In genomic region chr20:47024461-47024937, GRCh38 we compare ENCODE assay signal across 18 cellular contexts.
DNase-seq lines count a peak whose midpoint lies in the region; ATAC-seq and TF ChIP-seq lines count a peak whose summit lies in the region.
"Had no signal": no experiment of that assay in that cellular context is flagged by ENCODE, and none has a peak within 500 bp of the region (broad histone marks: within the 10 kb centered on the region; RNA-seq: fewer than 3 reads in every experiment).

No MANE protein-coding gene starts in this region.

- H3K4me3 Mint-ChIP-seq in CD8-positive, alpha-beta T cell, result no peak overlapping the region
- H3K4me3 Mint-ChIP-seq: central memory CD8-positive, alpha-beta T cell; stimulated activated memory B cell treated with anti-CD40 and anti-IgM and Interleukin-4, amounts not matched to agents 10 μg/mL and 1 μg/mL and 100 μg/mL, for 72 hours; T-cell had no signal

- no peak overlapping the region for H2AFZ ChIP-seq in OCI-LY7 (ENCODE audit: low read length)

- ATAC-seq in CD8-positive, alpha-beta T cell, result no peak
- no peak for ATAC-seq in GM18873 (IDR thresholded peaks at IDR 0.05; ENCODE audit: low FRiP score, unreplicated experiment)
- ATAC-seq: left lung; stimulated activated memory B cell treated with anti-CD40 and anti-IgM and Interleukin-4, amounts not matched to agents 10 μg/mL and 1 μg/mL and 100 μg/mL, for 72 hours; T-cell had no signal

- H4K20me1 ChIP-seq in OCI-LY7 (ENCODE audit: insufficient read depth, low read length), result no peaks in the 10 kb centered on the region

- H3K4me1 ChIP-seq in OCI-LY7 (ENCODE audit: insufficient read depth, low read length, poor library complexity, severe bottlenecking), result peaks cover 16% of the 10 kb centered on the region
- no peaks in the 10 kb centered on the region for H3K4me1 ChIP-seq in CD8-positive, alpha-beta T cell (ENCODE audit: insufficient read depth, low read length)
- H3K4me1 ChIP-seq: pancreas had no signal

- peaks cover 11% of the 10 kb centered on the region for H3K27me3 Mint-ChIP-seq in CD8-positive, alpha-beta T cell (ENCODE audit: low read depth)

- no peaks in the 10 kb centered on the region for H3K9me2 ChIP-seq in OCI-LY7 (ENCODE audit: insufficient read depth, low read length)

- no peak overlapping the region for H3K4me3 ChIP-seq in AG04450 (ENCODE audit: low read depth, low read length)
- no peak overlapping the region for H3K4me3 ChIP-seq in OCI-LY7 (ENCODE audit: low read depth, low read length, poor library complexity, severe bottlenecking)
- no peak overlapping the region for H3K4me3 ChIP-seq in CD8-positive, alpha-beta T cell (ENCODE audit: low read depth, low read length)
- H3K4me3 ChIP-seq: left lung, pancreas had no signal

- DNase-seq in AG04450 (ENCODE audit: low read depth, low spot score) (peak; percentile 61), GM03348 (ENCODE audit: low spot score) (peak; percentile 24), OCI-LY7 (ENCODE audit: low spot score) (no peak), left kidney (ENCODE audit: low read depth, low spot score) (peak; percentile 81), T1000 (lab: John Stamatoyannopoulos, UW) (no peak), GM19238 (ENCODE audit: insufficient read length, low spot score) (no peak)
- DNase-seq in CD8-positive, alpha-beta T cell, result no peak
- DNase-seq: activated CD4-positive, CD25-positive, alpha-beta regulatory T cell; effector memory CD4-positive, alpha-beta T cell; left lung; NCI-H2029 treated with DMSO at 0.1 percent for 48 hours; NCI-H774; pancreas; T-cell had no signal

- H3K27ac ChIP-seq in AG04450 (ENCODE audit: low read depth, low read length) (peak overlapping the region; percentile 47), OCI-LY7 (ENCODE audit: low read depth, low read length, poor library complexity, severe bottlenecking) (no peak overlapping the region)
- H3K27ac ChIP-seq in CD8-positive, alpha-beta T cell (ENCODE audit: low read depth, low read length), result no peak overlapping the region
- H3K27ac ChIP-seq: left lung, pancreas had no signal

- CTCF ChIA-PET in AG04450 (lab: Charles Lee), result interaction anchor here (0.8 to 2.0 kb wide), 2 partner anchors 87 to 272 kb away, joined by 4 to 5 read pairs; no protein-coding TSS in a partner anchor
- CTCF ChIA-PET in OCI-LY7 (lab: Charles Lee; ENCODE audit: unreplicated experiment), result no interaction called here
- CTCF ChIA-PET in CD8-positive, alpha-beta T cell (lab: Charles Lee), result interaction anchor here (1.6 kb wide), 1 partner anchor 9 kb away, joined by 6 read pairs; no protein-coding TSS in a partner anchor

- TF ChIP-seq CTCF in AG04450 (IDR thresholded peaks at IDR 0.05; ENCODE audit: low read depth, low read length) (no peak), OCI-LY7 (conservative IDR thresholded peaks at IDR 0.05; ENCODE audit: low read length) (no peak)
- TF ChIP-seq CTCF in CD8-positive, alpha-beta T cell (IDR thresholded peaks at IDR 0.05), result no peak

- H3K4me1 Mint-ChIP-seq in CD8-positive, alpha-beta T cell (ENCODE audit: low read depth), result no peaks in the 10 kb centered on the region
- H3K4me1 Mint-ChIP-seq: central memory CD8-positive, alpha-beta T cell; T-cell had no signal

- H3K9me3 Mint-ChIP-seq in CD8-positive, alpha-beta T cell, result peaks cover 4% of the 10 kb centered on the region
- H3K9me3 Mint-ChIP-seq: activated T-helper 2 cell treated with anti-CD3 and anti-CD28 coated beads, Interferon-gamma antibody, Interleukin-2, Interleukin-4, amounts not matched to agents 10 μg/mL and 5 μg/mL and 100 μg/mL, durations not matched to agents 14 hours and 24 hours and 36 hours; central memory CD8-positive, alpha-beta T cell; stimulated activated memory B cell treated with anti-CD40 and anti-IgM and Interleukin-4, amounts not matched to agents 10 μg/mL and 1 μg/mL and 100 μg/mL, for 72 hours; T-cell had no signal

- POLR2A ChIA-PET in AG04450 (lab: Yijun Ruan, JAX) (no interaction called here), OCI-LY7 (lab: Charles Lee) (no interaction called here)
- POLR2A ChIA-PET in CD8-positive, alpha-beta T cell (lab: Charles Lee), result interaction anchor here (0.5 kb wide), 1 partner anchor 870 kb away, joined by 3 read pairs; no protein-coding TSS in a partner anchor

- no peaks in the 10 kb centered on the region for H3K27me3 ChIP-seq in AG04450 (ENCODE audit: control insufficient read depth, insufficient read depth, low read length)
- no peaks in the 10 kb centered on the region for H3K27me3 ChIP-seq in CD8-positive, alpha-beta T cell (ENCODE audit: insufficient read depth, low read length)
- H3K27me3 ChIP-seq: pancreas had no signal

- no peaks in the 10 kb centered on the region for H3K36me3 Mint-ChIP-seq in CD8-positive, alpha-beta T cell
- H3K36me3 Mint-ChIP-seq: stimulated activated memory B cell treated with anti-CD40 and anti-IgM and Interleukin-4, amounts not matched to agents 10 μg/mL and 1 μg/mL and 100 μg/mL, for 72 hours; T-cell had no signal

- peak overlapping the region; percentile 41 for H3K4me2 ChIP-seq in OCI-LY7 (ENCODE audit: low read length)

- H3K9me3 ChIP-seq in AG04450 (ENCODE audit: control insufficient read depth, insufficient read depth, low read length), result peaks cover 6% of the 10 kb centered on the region; the same call in 1 of the 2 replicates
- H3K9me3 ChIP-seq in OCI-LY7 (ENCODE audit: low read length), result no peaks in the 10 kb centered on the region
- H3K9me3 ChIP-seq in CD8-positive, alpha-beta T cell (ENCODE audit: low read length), result no peaks in the 10 kb centered on the region
- H3K9me3 ChIP-seq: pancreas had no signal

- no TSS peak for BruUV-seq in OCI-LY7 (replicated peaks; lab: Mats Ljungman, UMichigan)

- intact Hi-C loops in OCI-LY7 (cut with micrococcal nuclease; ENCODE audit: unreplicated experiment), result no loop called here
- intact Hi-C loops in CD8-positive, alpha-beta T cell (cut with DNase I, micrococcal nuclease), result no loop called here

- H3K79me2 ChIP-seq in OCI-LY7 (ENCODE audit: insufficient read depth, low read depth, low read length), result no peaks in the 10 kb centered on the region

- H3K36me3 ChIP-seq in OCI-LY7 (ENCODE audit: insufficient read depth, low read length), result no peaks in the 10 kb centered on the region
- H3K36me3 ChIP-seq in CD8-positive, alpha-beta T cell (ENCODE audit: insufficient read depth, low read length), result no peaks in the 10 kb centered on the region
- H3K36me3 ChIP-seq: left lung, pancreas had no signal

- no peak overlapping the region for H3K27ac Mint-ChIP-seq in CD8-positive, alpha-beta T cell
- H3K27ac Mint-ChIP-seq: activated T-helper 2 cell treated with anti-CD3 and anti-CD28 coated beads, Interferon-gamma antibody, Interleukin-2, Interleukin-4, amounts not matched to agents 10 μg/mL and 5 μg/mL and 100 μg/mL, durations not matched to agents 14 hours and 24 hours and 36 hours; stimulated activated memory B cell treated with anti-CD40 and anti-IgM and Interleukin-4, amounts not matched to agents 10 μg/mL and 1 μg/mL and 100 μg/mL, for 72 hours; T-cell had no signal

Comparison
In these comparisons a context has a peak if more than half of its experiments do, and no peak if none do; other contexts are left out.
1. DNase-seq: peak in AG04450 (single experiment), GM03348 (single experiment) and left kidney (single experiment); none in OCI-LY7 (single experiment), CD8-positive, alpha-beta T cell (0 of 7), T1000 (single experiment) and GM19238 (single experiment).